In the genomic region with DNA sequence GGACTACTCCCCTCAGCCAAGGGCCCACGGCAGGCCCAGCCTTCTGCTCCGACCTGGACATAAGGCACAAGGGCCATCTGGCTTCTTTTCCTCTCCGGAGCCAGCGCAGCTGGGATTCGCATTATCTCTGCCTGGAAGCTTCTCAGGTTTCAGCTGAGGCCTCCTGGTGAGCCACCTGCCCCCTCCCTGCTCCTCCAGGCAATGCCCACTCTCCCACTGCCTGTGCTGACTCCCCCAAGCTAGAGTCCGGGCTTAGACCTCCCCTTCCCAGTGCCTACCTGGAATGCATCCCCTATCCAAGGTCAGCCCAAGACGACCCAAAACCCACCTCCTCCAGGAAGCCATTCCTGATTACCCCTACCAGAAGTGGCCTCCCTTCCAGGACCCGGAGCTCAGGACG, we compare ENCODE assay signal across 10 cellular contexts.
DNase-seq lines count a peak whose midpoint lies in the region; ATAC-seq and TF ChIP-seq lines count a peak whose summit lies in the region.
"Had no signal": no experiment of that assay in that cellular context is flagged by ENCODE, and none has a peak within 500 bp of the region (broad histone marks: within the 10 kb centered on the region; RNA-seq: fewer than 3 reads in every experiment).

No MANE protein-coding gene starts in this region.

- H3K27ac ChIP-seq in cardiac muscle cell: peak overlapping the region; percentile 2
- no peak overlapping the region for H3K27ac ChIP-seq in left ventricle myocardium inferior (replicated peaks)
- H3K27ac ChIP-seq: epithelial cell of prostate had no signal

- H3K9me3 ChIP-seq in cardiac muscle cell (ENCODE audit: low read depth): no peaks in the 10 kb centered on the region
- H3K9me3 ChIP-seq in left ventricle myocardium inferior (replicated peaks): no peaks in the 10 kb centered on the region

- ATAC-seq in sciatic nerve (peak; percentile 7), GM21423 (IDR thresholded peaks at IDR 0.05; ENCODE audit: unreplicated experiment) (no peak)
- ATAC-seq: activated CD4-positive, alpha-beta T cell treated with anti-CD3 and anti-CD28 coated beads for 36 hours had no signal

- H3K4me3 ChIP-seq in cardiac muscle cell (no peak overlapping the region), left ventricle myocardium inferior (no peak overlapping the region)

- intact Hi-C loops in left ventricle myocardium inferior (cut with micrococcal nuclease): no loop called here
- intact Hi-C loops in sciatic nerve (cut with DNase I): no loop called here

- no peak for TF ChIP-seq CTCF in cardiac muscle cell (IDR thresholded peaks at IDR 0.05; ENCODE audit: low read depth, low read length)
- TF ChIP-seq CTCF in left ventricle myocardium inferior (IDR thresholded peaks at IDR 0.05; ENCODE audit: borderline replicate concordance): no peak

- H3K36me3 ChIP-seq in cardiac muscle cell (no peaks in the 10 kb centered on the region), left ventricle myocardium inferior (peaks cover 6% of the 10 kb centered on the region)

- H3K27me3 ChIP-seq in cardiac muscle cell (no peaks in the 10 kb centered on the region), left ventricle myocardium inferior (ENCODE audit: low read depth) (no peaks in the 10 kb centered on the region)

- peak; percentile 33 to 86 for DNase-seq in cardiac muscle cell (ENCODE audit: low read depth in 1 of 2, low spot score in 1 of 2)
- DNase-seq in left ventricle myocardium inferior: no peak
- DNase-seq in NCI-H345 (lab: John Stamatoyannopoulos, UW): peak; percentile 94
- peak; percentile 76 for DNase-seq in cerebellum (ENCODE audit: low spot score)
- DNase-seq in sciatic nerve (ENCODE audit: low spot score): no peak
- no peak for DNase-seq in HK-2 (ENCODE audit: unreplicated experiment)
- DNase-seq in DMS79 (lab: John Stamatoyannopoulos, UW): no peak
- DNase-seq: activated CD4-positive, alpha-beta T cell treated with anti-CD3 and anti-CD28 coated beads for 36 hours had no signal

- H3K4me1 ChIP-seq in cardiac muscle cell (ENCODE audit: low read depth): peaks cover 37% of the 10 kb centered on the region
- peaks cover 18% of the 10 kb centered on the region for H3K4me1 ChIP-seq in left ventricle myocardium inferior

Comparison
In these comparisons a context has a peak if more than half of its experiments do, and no peak if none do; other contexts are left out.
1. DNase-seq: peak in cardiac muscle cell (2 of 2), NCI-H345 (single experiment) and cerebellum (single experiment); none in left ventricle myocardium inferior (single experiment), sciatic nerve (single experiment), HK-2 (single experiment) and DMS79 (single experiment).